Comparison of ENCODE assay signal across 12 cellular contexts in the genomic region with DNA sequence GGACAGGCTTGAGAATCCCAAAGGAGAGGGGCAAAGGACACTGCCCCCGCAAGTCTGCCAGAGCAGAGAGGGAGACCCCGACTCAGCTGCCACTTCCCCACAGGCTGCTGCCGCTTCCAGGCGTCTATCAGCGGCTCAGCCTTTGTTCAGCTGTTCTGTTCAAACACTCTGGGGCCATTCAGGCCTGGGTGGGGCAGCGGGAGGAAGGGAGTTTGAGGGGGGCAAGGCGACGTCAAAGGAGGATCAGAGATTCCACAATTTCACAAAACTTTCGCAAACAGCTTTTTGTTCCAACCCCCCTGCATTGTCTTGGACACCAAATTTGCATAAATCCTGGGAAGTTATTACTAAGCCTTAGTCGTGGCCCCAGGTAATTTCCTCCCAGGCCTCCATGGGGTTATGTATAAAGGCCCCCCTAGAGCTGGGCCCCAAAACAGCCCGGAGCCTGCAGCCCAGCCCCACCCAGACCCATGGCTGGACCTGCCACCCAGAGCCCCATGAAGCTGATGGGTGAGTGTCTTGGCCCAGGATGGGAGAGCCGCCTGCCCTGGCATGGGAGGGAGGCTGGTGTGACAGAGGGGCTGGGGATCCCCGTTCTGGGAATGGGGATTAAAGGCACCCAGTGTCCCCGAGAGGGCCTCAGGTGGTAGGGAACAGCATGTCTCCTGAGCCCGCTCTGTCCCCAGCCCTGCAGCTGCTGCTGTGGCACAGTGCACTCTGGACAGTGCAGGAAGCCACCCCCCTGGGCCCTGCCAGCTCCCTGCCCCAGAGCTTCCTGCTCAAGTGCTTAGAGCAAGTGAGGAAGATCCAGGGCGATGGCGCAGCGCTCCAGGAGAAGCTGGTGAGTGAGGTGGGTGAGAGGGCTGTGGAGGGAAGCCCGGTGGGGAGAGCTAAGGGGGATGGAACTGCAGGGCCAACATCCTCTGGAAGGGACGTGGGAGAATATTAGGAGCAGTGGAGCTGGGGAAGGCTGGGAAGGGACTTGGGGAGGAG. TPM values are rescaled to one million over a fixed set of nuclear protein-coding genes. Genes with fewer than 3 reads are reported as not detected.
A peak's percentile ranks its signal among the peaks of the same experiment; 100 is the strongest.
DNase-seq lines count a peak whose midpoint lies in the region; ATAC-seq and TF ChIP-seq lines count a peak whose summit lies in the region.
"Had no signal": no experiment of that assay in that cellular context is flagged by ENCODE, and none has a peak within 500 bp of the region (broad histone marks: within the 10 kb centered on the region; RNA-seq: fewer than 3 reads in every experiment).

A gene with protein sequence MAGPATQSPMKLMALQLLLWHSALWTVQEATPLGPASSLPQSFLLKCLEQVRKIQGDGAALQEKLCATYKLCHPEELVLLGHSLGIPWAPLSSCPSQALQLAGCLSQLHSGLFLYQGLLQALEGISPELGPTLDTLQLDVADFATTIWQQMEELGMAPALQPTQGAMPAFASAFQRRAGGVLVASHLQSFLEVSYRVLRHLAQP (plus strand): TSS at position 436 of the 993 bp plus-strand sequence. CDS start 35 bp downstream, at position 471.

- H3K36me3 ChIP-seq in HEK293 (ENCODE audit: control insufficient read depth in 2 of 2, insufficient read depth in 1 of 2, low read length in 2 of 2) = peaks cover 1 to 23% of the 10 kb centered on the region in 2 experiments; a peak in 2 of 3 replicates
- H3K36me3 ChIP-seq in gastrocnemius medialis = peaks cover 0 to 5% of the 10 kb centered on the region in 2 donors

- H3K4me3 ChIP-seq in HEK293 (ENCODE audit: low read depth, low read length) (no peak within 1 kb of the TSS), fibroblast of the aortic adventitia (ENCODE audit: low read depth, low read length) (no peak within 1 kb of the TSS), gastrocnemius medialis (peak within 1 kb of the TSS; percentile 46 to 66 (median 59))
- H3K4me3 ChIP-seq: SK-N-MC, suprapubic skin had no signal

- no peak for TF ChIP-seq CTCF in HEK293 (tag by site-specific recombination; IDR thresholded peaks at IDR 0.05)
- no peak for TF ChIP-seq CTCF in fibroblast of the aortic adventitia (IDR thresholded peaks at IDR 0.05; ENCODE audit: insufficient read depth, low read length)
- peak in 1 of 5 experiments; percentile 6 for TF ChIP-seq CTCF in gastrocnemius medialis (IDR thresholded peaks at IDR 0.05 in 4 of 5, conservative IDR thresholded peaks at IDR 0.05 in 1 of 5)

- no peaks in the 10 kb centered on the region for H3K27me3 ChIP-seq in gastrocnemius medialis
- H3K27me3 ChIP-seq: suprapubic skin had no signal

- no peaks in the 10 kb centered on the region for H3K9me3 ChIP-seq in HEK293 (ENCODE audit: control insufficient read depth, insufficient read depth, low read depth, low read length)
- no peaks in the 10 kb centered on the region for H3K9me3 ChIP-seq in gastrocnemius medialis
- H3K9me3 ChIP-seq: suprapubic skin had no signal

- ATAC-seq in gastrocnemius medialis (peak; percentile 33 to 35), HG03039 (IDR thresholded peaks at IDR 0.05; ENCODE audit: unreplicated experiment) (no peak)

- intact Hi-C loops in gastrocnemius medialis (cut with DNase I; ENCODE audit: low total_unique reads) = loop anchor here (1.0 to 10.0 kb wide), 3 partner anchors 60 to 300 kb away; no protein-coding TSS in a partner anchor

- CTCF ChIA-PET in HEK293 (lab: Yijun Ruan, JAX) = interaction anchor here (0.6 to 14.3 kb wide), 23 partner anchors 11 to 544 kb away, joined by 3 to 268 read pairs (median 4); a partner anchor contains a TSS

- in situ Hi-C loops in gastrocnemius medialis (cut with MboI; ENCODE audit: low sequenced_read_pairs in 4 of 4) = no loop called here

- POLR2A ChIA-PET in HEK293 (lab: Yijun Ruan, JAX) = interaction anchor here (1.0 to 2.3 kb wide), 4 partner anchors 9 to 97 kb away, joined by 3 to 10 read pairs (median 6); no protein-coding TSS in a partner anchor

- peak; percentile 73 to 85 for TF ChIP-seq POLR2A in gastrocnemius medialis (IDR thresholded peaks at IDR 0.05)

- H3K27ac ChIP-seq in HEK293 (ENCODE audit: extremely low read depth, low read depth, low read length) (no peak within 1 kb of the TSS), gastrocnemius medialis (peak within 1 kb of the TSS; percentile 87 to 99 (median 94))
- H3K27ac ChIP-seq: SK-N-MC, suprapubic skin had no signal

- DNase-seq in SHP77 treated with DMSO at 0.1 percent for 48 hours (lab: John Stamatoyannopoulos, UW) (peak; percentile 17), fibroblast of the aortic adventitia (ENCODE audit: low read depth) (peak; percentile 37), gastrocnemius medialis (peak; percentile 89 to 93), NCI-H187 (lab: John Stamatoyannopoulos, UW) (no peak), midbrain (lab: John Stamatoyannopoulos, UW) (no peak), SIG-M5 (lab: John Stamatoyannopoulos, UW) (no peak)
- DNase-seq: naive B cell, NCI-H2081 treated with DMSO at 0.1 percent for 48 hours had no signal

- no peaks in the 10 kb centered on the region for H3K4me1 ChIP-seq in HEK293 (ENCODE audit: control insufficient read depth, insufficient read depth, low read length)
- H3K4me1 ChIP-seq in gastrocnemius medialis = peaks cover 45 to 59% of the 10 kb centered on the region in 2 donors

TF ChIP-seq in HEK293, 187 proteins besides CTCF, POLR2A, EP300 and RAD21:
- TF ChIP-seq ZIC2 (tag by site-specific recombination; IDR thresholded peaks at IDR 0.05) (0 out of 2 replicates have a peak, but pooled peaks have one; percentile 5), ZNF600 (tag by site-specific recombination; IDR thresholded peaks at IDR 0.05) (peak; percentile 71)
- TF ChIP-seq, protein P1, sequence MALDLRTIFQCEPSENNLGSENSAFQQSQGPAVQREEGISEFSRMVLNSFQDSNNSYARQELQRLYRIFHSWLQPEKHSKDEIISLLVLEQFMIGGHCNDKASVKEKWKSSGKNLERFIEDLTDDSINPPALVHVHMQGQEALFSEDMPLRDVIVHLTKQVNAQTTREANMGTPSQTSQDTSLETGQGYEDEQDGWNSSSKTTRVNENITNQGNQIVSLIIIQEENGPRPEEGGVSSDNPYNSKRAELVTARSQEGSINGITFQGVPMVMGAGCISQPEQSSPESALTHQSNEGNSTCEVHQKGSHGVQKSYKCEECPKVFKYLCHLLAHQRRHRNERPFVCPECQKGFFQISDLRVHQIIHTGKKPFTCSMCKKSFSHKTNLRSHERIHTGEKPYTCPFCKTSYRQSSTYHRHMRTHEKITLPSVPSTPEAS (tag by site-specific recombination; IDR thresholded peaks at IDR 0.05) = no peak

RNA-seq across cellular contexts. Expression of the gene that starts here (rescaled TPM):
- total RNA-seq in fibroblast of the aortic adventitia (ENCODE audit: low replicate concordance) (0.25 TPM in 1 of 2 replicates, not detected in the other), gastrocnemius medialis (10 to 100 TPM; 11.4 to 20.6 (median 16.3) TPM)

Comparison
In these comparisons a context has a peak if more than half of its experiments do, and no peak if none do; other contexts are left out.
1. Peak in DNase-seq in fibroblast of the aortic adventitia; RNA of the gene not detected or under 1 TPM.
2. H3K4me3 ChIP-seq: peak in gastrocnemius medialis (4 of 4); none in HEK293 (single experiment) and fibroblast of the aortic adventitia (single experiment).
3. DNase-seq: peak in SHP77 treated with DMSO at 0.1 percent for 48 hours (single experiment) and gastrocnemius medialis (2 of 2); none in NCI-H187 (0 of 2), midbrain (single experiment) and SIG-M5 (single experiment).